Comparison of ENCODE assay signal across 1 cellular context in the genomic region with DNA sequence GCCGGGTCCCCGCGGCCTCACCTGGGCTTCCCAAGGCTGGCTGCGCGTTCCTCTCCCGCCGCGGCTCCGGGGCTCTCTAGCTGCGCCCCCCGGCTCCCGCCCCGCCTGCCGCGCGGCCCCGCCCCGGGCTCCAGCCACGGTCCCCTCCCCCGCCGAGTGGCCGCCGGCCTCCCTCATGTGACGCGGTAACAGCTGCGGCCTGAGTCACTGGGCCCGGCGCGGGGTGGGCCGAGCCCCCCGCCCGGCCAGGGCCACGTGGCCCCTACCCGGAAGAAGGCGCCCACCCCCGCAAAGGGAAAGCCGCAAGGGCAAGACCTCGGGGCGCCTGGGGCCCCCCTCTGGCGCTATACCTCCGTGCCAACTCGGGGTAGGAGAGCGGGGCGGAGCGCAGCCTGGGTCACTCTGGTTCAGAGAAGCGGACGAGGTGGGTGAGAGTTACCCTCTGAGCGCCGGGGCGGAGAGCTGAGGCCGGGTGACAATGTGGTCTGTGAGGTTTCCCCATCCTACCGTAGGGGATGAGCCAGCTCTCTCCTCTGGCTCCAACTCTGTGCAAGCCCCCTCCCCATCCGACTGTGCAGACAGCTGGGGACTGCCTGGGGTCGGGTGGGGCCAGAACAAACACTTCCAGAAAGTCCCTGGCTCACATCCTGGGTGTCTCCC.
A peak's percentile ranks its signal among the peaks of the same experiment; 100 is the strongest.
TF ChIP-seq lines count a peak whose summit lies in the region.

A gene with protein sequence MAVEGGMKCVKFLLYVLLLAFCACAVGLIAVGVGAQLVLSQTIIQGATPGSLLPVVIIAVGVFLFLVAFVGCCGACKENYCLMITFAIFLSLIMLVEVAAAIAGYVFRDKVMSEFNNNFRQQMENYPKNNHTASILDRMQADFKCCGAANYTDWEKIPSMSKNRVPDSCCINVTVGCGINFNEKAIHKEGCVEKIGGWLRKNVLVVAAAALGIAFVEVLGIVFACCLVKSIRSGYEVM (minus strand): TSS at position 78 of the 660 bp plus-strand sequence. CDS start 668 bp downstream, outside the sequence.

TF ChIP-seq in HepG2, 621 proteins besides CTCF, POLR2A, EP300 and RAD21 (continued from another document and continues in another):
- TF ChIP-seq, protein P1, sequence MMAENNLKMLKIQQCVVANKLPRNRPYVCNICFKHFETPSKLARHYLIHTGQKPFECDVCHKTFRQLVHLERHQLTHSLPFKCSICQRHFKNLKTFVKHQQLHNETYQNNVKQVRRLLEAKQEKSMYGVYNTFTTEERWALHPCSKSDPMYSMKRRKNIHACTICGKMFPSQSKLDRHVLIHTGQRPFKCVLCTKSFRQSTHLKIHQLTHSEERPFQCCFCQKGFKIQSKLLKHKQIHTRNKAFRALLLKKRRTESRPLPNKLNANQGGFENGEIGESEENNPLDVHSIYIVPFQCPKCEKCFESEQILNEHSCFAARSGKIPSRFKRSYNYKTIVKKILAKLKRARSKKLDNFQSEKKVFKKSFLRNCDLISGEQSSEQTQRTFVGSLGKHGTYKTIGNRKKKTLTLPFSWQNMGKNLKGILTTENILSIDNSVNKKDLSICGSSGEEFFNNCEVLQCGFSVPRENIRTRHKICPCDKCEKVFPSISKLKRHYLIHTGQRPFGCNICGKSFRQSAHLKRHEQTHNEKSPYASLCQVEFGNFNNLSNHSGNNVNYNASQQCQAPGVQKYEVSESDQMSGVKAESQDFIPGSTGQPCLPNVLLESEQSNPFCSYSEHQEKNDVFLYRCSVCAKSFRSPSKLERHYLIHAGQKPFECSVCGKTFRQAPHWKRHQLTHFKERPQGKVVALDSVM (CRISPR knock-in tag; IDR thresholded peaks at IDR 0.05), result peak; percentile 62; the same call in 1 of the 2 replicates
- TF ChIP-seq CHD4 (IDR thresholded peaks at IDR 0.05; ENCODE audit: borderline replicate concordance, low read length) (no peak), ZNF607 (CRISPR knock-in tag; IDR thresholded peaks at IDR 0.05; ENCODE audit: borderline replicate concordance) (peak; percentile 80; the same call in 1 of the 2 replicates), ARNT (IDR thresholded peaks at IDR 0.05) (no peak), FOXK1 (CRISPR knock-in tag; IDR thresholded peaks at IDR 0.05; ENCODE audit: borderline replicate concordance, low read depth) (peak; percentile 49; the same call in 1 of the 2 replicates), SOX6 (IDR thresholded peaks at IDR 0.05) (no peak), SOX6 (CRISPR knock-in tag; IDR thresholded peaks at IDR 0.05) (no peak; the same call in 1 of the 2 replicates), FOXM1 (CRISPR knock-in tag; IDR thresholded peaks at IDR 0.05) (no peak), FOXK2 (IDR thresholded peaks at IDR 0.05) (no peak), ATAD3A (CRISPR knock-in tag; IDR thresholded peaks at IDR 0.05) (no peak), ZNF713 (CRISPR knock-in tag; IDR thresholded peaks at IDR 0.05) (no peak), ZNF343 (CRISPR knock-in tag; IDR thresholded peaks at IDR 0.05) (no peak), SRF (IDR thresholded peaks at IDR 0.05; ENCODE audit: low read depth, low read length) (no peak), ARNTL (CRISPR knock-in tag; IDR thresholded peaks at IDR 0.05) (peak; percentile 76), RBM22 (optimal IDR thresholded peaks at IDR 0.05; ENCODE audit: low read length) (no peak), ZNF30 (CRISPR knock-in tag; IDR thresholded peaks at IDR 0.05) (no peak), ZMYM3 (CRISPR knock-in tag; IDR thresholded peaks at IDR 0.05) (no peak), RBFOX2 (IDR thresholded peaks at IDR 0.05; ENCODE audit: low read depth, low read length) (peak; percentile 73), KMT2B (CRISPR knock-in tag; IDR thresholded peaks at IDR 0.05) (peak; percentile 47; the same call in 1 of the 2 replicates), ZNF652 (CRISPR knock-in tag; IDR thresholded peaks at IDR 0.05; ENCODE audit: borderline replicate concordance, low read depth) (no peak), POLR2AphosphoS2 (IDR thresholded peaks at IDR 0.05; ENCODE audit: low read depth, low read length) (no peak), ZNF678 (CRISPR knock-in tag; IDR thresholded peaks at IDR 0.05) (no peak)
- TF ChIP-seq, protein P2, sequence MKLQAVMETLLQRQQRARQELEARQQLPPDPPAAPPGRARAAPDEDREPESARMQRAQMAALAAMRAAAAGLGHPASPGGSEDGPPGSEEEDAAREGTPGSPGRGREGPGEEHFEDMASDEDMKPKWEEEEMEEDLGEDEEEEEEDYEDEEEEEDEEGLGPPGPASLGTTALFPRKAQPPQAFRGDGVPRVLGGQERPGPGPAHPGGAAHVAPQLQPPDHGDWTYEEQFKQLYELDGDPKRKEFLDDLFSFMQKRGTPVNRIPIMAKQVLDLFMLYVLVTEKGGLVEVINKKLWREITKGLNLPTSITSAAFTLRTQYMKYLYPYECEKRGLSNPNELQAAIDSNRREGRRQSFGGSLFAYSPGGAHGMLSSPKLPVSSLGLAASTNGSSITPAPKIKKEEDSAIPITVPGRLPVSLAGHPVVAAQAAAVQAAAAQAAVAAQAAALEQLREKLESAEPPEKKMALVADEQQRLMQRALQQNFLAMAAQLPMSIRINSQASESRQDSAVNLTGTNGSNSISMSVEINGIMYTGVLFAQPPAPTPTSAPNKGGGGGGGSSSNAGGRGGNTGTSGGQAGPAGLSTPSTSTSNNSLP (IDR thresholded peaks at IDR 0.05; ENCODE audit: low read depth, low read length), result no peak
- TF ChIP-seq, protein P3, sequence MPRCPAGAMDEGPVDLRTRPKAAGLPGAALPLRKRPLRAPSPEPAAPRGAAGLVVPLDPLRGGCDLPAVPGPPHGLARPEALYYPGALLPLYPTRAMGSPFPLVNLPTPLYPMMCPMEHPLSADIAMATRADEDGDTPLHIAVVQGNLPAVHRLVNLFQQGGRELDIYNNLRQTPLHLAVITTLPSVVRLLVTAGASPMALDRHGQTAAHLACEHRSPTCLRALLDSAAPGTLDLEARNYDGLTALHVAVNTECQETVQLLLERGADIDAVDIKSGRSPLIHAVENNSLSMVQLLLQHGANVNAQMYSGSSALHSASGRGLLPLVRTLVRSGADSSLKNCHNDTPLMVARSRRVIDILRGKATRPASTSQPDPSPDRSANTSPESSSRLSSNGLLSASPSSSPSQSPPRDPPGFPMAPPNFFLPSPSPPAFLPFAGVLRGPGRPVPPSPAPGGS (CRISPR knock-in tag; IDR thresholded peaks at IDR 0.05), result peak; percentile 71
- TF ChIP-seq, protein P4, sequence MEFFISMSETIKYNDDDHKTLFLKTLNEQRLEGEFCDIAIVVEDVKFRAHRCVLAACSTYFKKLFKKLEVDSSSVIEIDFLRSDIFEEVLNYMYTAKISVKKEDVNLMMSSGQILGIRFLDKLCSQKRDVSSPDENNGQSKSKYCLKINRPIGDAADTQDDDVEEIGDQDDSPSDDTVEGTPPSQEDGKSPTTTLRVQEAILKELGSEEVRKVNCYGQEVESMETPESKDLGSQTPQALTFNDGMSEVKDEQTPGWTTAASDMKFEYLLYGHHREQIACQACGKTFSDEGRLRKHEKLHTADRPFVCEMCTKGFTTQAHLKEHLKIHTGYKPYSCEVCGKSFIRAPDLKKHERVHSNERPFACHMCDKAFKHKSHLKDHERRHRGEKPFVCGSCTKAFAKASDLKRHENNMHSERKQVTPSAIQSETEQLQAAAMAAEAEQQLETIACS (CRISPR knock-in tag; IDR thresholded peaks at IDR 0.05), result no peak
- TF ChIP-seq, protein P5, sequence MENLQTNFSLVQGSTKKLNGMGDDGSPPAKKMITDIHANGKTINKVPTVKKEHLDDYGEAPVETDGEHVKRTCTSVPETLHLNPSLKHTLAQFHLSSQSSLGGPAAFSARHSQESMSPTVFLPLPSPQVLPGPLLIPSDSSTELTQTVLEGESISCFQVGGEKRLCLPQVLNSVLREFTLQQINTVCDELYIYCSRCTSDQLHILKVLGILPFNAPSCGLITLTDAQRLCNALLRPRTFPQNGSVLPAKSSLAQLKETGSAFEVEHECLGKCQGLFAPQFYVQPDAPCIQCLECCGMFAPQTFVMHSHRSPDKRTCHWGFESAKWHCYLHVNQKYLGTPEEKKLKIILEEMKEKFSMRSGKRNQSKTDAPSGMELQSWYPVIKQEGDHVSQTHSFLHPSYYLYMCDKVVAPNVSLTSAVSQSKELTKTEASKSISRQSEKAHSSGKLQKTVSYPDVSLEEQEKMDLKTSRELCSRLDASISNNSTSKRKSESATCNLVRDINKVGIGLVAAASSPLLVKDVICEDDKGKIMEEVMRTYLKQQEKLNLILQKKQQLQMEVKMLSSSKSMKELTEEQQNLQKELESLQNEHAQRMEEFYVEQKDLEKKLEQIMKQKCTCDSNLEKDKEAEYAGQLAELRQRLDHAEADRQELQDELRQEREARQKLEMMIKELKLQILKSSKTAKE (CRISPR knock-in tag; IDR thresholded peaks at IDR 0.05; ENCODE audit: borderline replicate concordance), result peak; percentile 24; the same call in 1 of the 2 replicates
- TF ChIP-seq, protein P6, sequence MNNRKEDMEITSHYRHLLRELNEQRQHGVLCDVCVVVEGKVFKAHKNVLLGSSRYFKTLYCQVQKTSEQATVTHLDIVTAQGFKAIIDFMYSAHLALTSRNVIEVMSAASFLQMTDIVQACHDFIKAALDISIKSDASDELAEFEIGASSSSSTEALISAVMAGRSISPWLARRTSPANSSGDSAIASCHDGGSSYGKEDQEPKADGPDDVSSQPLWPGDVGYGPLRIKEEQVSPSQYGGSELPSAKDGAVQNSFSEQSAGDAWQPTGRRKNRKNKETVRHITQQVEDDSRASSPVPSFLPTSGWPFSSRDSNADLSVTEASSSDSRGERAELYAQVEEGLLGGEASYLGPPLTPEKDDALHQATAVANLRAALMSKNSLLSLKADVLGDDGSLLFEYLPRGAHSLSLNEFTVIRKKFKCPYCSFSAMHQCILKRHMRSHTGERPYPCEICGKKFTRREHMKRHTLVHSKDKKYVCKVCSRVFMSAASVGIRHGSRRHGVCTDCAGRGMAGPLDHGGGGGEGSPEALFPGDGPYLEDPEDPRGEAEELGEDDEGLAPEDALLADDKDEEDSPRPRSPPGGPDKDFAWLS (CRISPR knock-in tag; IDR thresholded peaks at IDR 0.05; ENCODE audit: borderline replicate concordance), result no peak
- TF ChIP-seq, protein P7, sequence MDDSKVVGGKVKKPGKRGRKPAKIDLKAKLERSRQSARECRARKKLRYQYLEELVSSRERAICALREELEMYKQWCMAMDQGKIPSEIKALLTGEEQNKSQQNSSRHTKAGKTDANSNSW (CRISPR knock-in tag; IDR thresholded peaks at IDR 0.05; ENCODE audit: borderline replicate concordance), result no peak
- TF ChIP-seq, protein P8, sequence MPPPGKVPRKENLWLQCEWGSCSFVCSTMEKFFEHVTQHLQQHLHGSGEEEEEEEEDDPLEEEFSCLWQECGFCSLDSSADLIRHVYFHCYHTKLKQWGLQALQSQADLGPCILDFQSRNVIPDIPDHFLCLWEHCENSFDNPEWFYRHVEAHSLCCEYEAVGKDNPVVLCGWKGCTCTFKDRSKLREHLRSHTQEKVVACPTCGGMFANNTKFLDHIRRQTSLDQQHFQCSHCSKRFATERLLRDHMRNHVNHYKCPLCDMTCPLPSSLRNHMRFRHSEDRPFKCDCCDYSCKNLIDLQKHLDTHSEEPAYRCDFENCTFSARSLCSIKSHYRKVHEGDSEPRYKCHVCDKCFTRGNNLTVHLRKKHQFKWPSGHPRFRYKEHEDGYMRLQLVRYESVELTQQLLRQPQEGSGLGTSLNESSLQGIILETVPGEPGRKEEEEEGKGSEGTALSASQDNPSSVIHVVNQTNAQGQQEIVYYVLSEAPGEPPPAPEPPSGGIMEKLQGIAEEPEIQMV (CRISPR knock-in tag; IDR thresholded peaks at IDR 0.05; ENCODE audit: low read depth), result peak; percentile 61; the same call in 1 of the 2 replicates
- TF ChIP-seq, protein P9, sequence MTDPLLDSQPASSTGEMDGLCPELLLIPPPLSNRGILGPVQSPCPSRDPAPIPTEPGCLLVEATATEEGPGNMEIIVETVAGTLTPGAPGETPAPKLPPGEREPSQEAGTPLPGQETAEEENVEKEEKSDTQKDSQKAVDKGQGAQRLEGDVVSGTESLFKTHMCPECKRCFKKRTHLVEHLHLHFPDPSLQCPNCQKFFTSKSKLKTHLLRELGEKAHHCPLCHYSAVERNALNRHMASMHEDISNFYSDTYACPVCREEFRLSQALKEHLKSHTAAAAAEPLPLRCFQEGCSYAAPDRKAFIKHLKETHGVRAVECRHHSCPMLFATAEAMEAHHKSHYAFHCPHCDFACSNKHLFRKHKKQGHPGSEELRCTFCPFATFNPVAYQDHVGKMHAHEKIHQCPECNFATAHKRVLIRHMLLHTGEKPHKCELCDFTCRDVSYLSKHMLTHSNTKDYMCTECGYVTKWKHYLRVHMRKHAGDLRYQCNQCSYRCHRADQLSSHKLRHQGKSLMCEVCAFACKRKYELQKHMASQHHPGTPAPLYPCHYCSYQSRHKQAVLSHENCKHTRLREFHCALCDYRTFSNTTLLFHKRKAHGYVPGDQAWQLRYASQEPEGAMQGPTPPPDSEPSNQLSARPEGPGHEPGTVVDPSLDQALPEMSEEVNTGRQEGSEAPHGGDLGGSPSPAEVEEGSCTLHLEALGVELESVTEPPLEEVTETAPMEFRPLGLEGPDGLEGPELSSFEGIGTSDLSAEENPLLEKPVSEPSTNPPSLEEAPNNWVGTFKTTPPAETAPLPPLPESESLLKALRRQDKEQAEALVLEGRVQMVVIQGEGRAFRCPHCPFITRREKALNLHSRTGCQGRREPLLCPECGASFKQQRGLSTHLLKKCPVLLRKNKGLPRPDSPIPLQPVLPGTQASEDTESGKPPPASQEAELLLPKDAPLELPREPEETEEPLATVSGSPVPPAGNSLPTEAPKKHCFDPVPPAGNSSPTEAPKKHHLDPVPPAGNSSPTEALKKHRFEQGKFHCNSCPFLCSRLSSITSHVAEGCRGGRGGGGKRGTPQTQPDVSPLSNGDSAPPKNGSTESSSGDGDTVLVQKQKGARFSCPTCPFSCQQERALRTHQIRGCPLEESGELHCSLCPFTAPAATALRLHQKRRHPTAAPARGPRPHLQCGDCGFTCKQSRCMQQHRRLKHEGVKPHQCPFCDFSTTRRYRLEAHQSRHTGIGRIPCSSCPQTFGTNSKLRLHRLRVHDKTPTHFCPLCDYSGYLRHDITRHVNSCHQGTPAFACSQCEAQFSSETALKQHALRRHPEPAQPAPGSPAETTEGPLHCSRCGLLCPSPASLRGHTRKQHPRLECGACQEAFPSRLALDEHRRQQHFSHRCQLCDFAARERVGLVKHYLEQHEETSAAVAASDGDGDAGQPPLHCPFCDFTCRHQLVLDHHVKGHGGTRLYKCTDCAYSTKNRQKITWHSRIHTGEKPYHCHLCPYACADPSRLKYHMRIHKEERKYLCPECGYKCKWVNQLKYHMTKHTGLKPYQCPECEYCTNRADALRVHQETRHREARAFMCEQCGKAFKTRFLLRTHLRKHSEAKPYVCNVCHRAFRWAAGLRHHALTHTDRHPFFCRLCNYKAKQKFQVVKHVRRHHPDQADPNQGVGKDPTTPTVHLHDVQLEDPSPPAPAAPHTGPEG (CRISPR knock-in tag; IDR thresholded peaks at IDR 0.05), result no peak
- TF ChIP-seq, protein P10, sequence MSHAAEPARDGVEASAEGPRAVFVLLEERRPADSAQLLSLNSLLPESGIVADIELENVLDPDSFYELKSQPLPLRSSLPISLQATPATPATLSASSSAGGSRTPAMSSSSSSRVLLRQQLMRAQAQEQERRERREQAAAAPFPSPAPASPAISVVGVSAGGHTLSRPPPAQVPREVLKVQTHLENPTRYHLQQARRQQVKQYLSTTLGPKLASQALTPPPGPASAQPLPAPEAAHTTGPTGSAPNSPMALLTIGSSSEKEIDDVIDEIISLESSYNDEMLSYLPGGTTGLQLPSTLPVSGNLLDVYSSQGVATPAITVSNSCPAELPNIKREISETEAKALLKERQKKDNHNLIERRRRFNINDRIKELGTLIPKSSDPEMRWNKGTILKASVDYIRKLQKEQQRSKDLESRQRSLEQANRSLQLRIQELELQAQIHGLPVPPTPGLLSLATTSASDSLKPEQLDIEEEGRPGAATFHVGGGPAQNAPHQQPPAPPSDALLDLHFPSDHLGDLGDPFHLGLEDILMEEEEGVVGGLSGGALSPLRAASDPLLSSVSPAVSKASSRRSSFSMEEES (CRISPR knock-in tag; IDR thresholded peaks at IDR 0.05), result peak; percentile 88
- TF ChIP-seq, protein P11, sequence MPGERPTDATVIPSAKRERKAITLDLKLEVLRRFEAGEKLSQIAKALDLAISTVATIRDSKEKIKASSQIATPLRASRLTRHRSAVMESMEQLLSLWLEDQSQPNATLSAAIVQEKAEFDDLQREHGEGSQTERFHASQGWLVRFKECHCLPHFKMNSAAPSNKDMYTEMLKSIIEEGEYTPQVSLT (CRISPR knock-in tag; IDR thresholded peaks at IDR 0.05; ENCODE audit: borderline replicate concordance, low read depth), result no peak
